1 cellular context compared by ENCODE assay signal in the genomic region with DNA sequence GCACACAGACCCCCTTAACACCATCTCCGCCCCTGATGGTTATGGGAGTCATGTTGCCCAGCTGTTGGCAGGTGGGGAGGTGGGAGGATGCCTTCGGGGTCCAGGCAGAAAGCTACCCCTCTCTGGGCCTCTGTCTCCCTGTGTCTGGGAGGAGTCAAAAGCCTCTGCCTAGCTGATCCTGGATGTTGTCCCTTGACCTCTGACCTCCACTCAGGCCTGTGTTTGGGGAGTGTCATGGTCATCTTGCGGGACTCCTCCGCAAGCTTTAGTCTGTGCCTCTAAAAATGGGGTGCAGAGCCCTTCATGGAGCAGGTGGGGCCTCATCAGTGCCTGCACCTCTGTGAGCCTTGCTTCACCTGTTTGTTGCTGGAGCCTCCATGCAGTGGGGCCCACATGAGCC.
TF ChIP-seq lines count a peak whose summit lies in the region.

No MANE protein-coding gene starts in this region.

TF ChIP-seq in HepG2, 621 proteins besides CTCF, POLR2A, EP300 and RAD21:
- TF ChIP-seq AHDC1 (CRISPR knock-in tag; IDR thresholded peaks at IDR 0.05; ENCODE audit: borderline replicate concordance) (no peak), SMARCC2 (IDR thresholded peaks at IDR 0.05) (no peak), ZNF34 (CRISPR knock-in tag; IDR thresholded peaks at IDR 0.05; ENCODE audit: borderline replicate concordance) (no peak), RFX3 (CRISPR knock-in tag; IDR thresholded peaks at IDR 0.05) (no peak), ZBTB33 (CRISPR knock-in tag; IDR thresholded peaks at IDR 0.05) (no peak), NR2F6 (IDR thresholded peaks at IDR 0.05) (peak; percentile 63), NR2F6 (CRISPR knock-in tag; IDR thresholded peaks at IDR 0.05) (peak; percentile 7; the same call in 1 of the 2 replicates), KAT2B (IDR thresholded peaks at IDR 0.05; ENCODE audit: borderline replicate concordance, low read depth, low read length) (no peak), MXD1 (CRISPR knock-in tag; IDR thresholded peaks at IDR 0.05) (no peak), NR2C2 (CRISPR knock-in tag; IDR thresholded peaks at IDR 0.05; ENCODE audit: borderline replicate concordance) (peak; percentile 73)
- TF ChIP-seq, protein P1, sequence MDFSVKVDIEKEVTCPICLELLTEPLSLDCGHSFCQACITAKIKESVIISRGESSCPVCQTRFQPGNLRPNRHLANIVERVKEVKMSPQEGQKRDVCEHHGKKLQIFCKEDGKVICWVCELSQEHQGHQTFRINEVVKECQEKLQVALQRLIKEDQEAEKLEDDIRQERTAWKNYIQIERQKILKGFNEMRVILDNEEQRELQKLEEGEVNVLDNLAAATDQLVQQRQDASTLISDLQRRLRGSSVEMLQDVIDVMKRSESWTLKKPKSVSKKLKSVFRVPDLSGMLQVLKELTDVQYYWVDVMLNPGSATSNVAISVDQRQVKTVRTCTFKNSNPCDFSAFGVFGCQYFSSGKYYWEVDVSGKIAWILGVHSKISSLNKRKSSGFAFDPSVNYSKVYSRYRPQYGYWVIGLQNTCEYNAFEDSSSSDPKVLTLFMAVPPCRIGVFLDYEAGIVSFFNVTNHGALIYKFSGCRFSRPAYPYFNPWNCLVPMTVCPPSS (IDR thresholded peaks at IDR 0.05) = no peak
